ENCODE assay signal across 8 cellular contexts in genomic region chr1:6348511-6349191, GRCh38. TPM values are rescaled to one million over a fixed set of nuclear protein-coding genes. Genes with fewer than 3 reads are reported as not detected.
DNase-seq lines count a peak whose midpoint lies in the region; ATAC-seq and TF ChIP-seq lines count a peak whose summit lies in the region.

No MANE protein-coding gene starts in this region.

- H3K27ac ChIP-seq in heart left ventricle (peak overlapping the region in 11 of 12 donors; percentile 7 to 79 (median 62)), upper lobe of left lung (peak overlapping the region; percentile 51 to 68 (median 61)), caudate nucleus (ENCODE audit: low read depth, low read length) (no peak overlapping the region)

- TF ChIP-seq CTCF in heart left ventricle (IDR thresholded peaks at IDR 0.05) (no peak), upper lobe of left lung (IDR thresholded peaks at IDR 0.05) (no peak)

- no peaks in the 10 kb centered on the region for H3K9me3 ChIP-seq in heart left ventricle
- no peaks in the 10 kb centered on the region for H3K9me3 ChIP-seq in upper lobe of left lung

- no peak for TF ChIP-seq EP300 in upper lobe of left lung (IDR thresholded peaks at IDR 0.05)

- no peaks in the 10 kb centered on the region for H3K27me3 ChIP-seq in heart left ventricle
- H3K27me3 ChIP-seq in upper lobe of left lung, result no peaks in the 10 kb centered on the region

- H3K4me1 ChIP-seq in heart left ventricle (peaks cover 0 to 49% (median 24%) of the 10 kb centered on the region in 12 donors), upper lobe of left lung (peaks cover 20 to 25% (median 21%) of the 10 kb centered on the region in 4 donors)

- peak overlapping the region; percentile 11 for H3K4me3 Mint-ChIP-seq in activated naive CD4-positive, alpha-beta T cell treated with anti-CD3 and anti-CD28 coated beads, Interleukin-2, amount 10 ng/mL, durations not matched to agents 7 days and 5 days

- no peaks in the 10 kb centered on the region for H3K9me3 Mint-ChIP-seq in activated naive CD4-positive, alpha-beta T cell treated with anti-CD3 and anti-CD28 coated beads, Interleukin-2, amount 10 ng/mL, durations not matched to agents 7 days and 5 days

- intact Hi-C loops in heart left ventricle (cut with DNase I) (loop anchor here in 9 of 10 donors (1.0 to 10.0 kb wide), 6 partner anchors 54 to 304 kb away; partner anchors contain the start of gene KCNAB2 (in 1 of the 9)), cardiac septum (cut with DNase I) (loop anchor here (5.0 to 10.0 kb wide), 2 partner anchors 54 to 294 kb away; no protein-coding TSS in a partner anchor), left colon (cut with DNase I, micrococcal nuclease) (loop anchor here in 1 of 2 donors (10.0 kb wide), 1 partner anchor 46 kb away; the partner anchor contains the start of gene ACOT7)

- ATAC-seq in heart left ventricle (peak in 3 of 4 donors; percentile 17 to 70 (median 32)), left colon (peak; percentile 35), upper lobe of left lung (ENCODE audit: low FRiP score in 2 of 2) (peak in 1 of 2 donors; percentile 3)

- 40 to 68% (median 64%) methylated on average over 9 to 13 of the region's 13 CpGs for WGBS in heart left ventricle, 4 donors
- WGBS in upper lobe of left lung, 2 donors, result 52 to 72% methylated on average over 7 to 12 of the region's 13 CpGs

- H3K4me1 Mint-ChIP-seq in activated naive CD4-positive, alpha-beta T cell treated with anti-CD3 and anti-CD28 coated beads, Interleukin-2, amount 10 ng/mL, durations not matched to agents 7 days and 5 days, result peaks cover 22% of the 10 kb centered on the region

- H3K27ac Mint-ChIP-seq in activated naive CD4-positive, alpha-beta T cell treated with anti-CD3 and anti-CD28 coated beads, Interleukin-2, amount 10 ng/mL, durations not matched to agents 7 days and 5 days, result peak overlapping the region; percentile 80

- H3K4me3 ChIP-seq in heart left ventricle, result peak overlapping the region in 1 of 12 donors; percentile 26
- H3K4me3 ChIP-seq in upper lobe of left lung, result peak overlapping the region in 1 of 4 donors; percentile 3

- CTCF ChIA-PET in activated naive CD4-positive, alpha-beta T cell treated with anti-CD3 and anti-CD28 coated beads, Interleukin-2, amount 10 ng/mL, durations not matched to agents 7 days and 5 days (lab: Charles Lee), result interaction anchor here (0.6 to 3.3 kb wide), 16 partner anchors 12 to 524 kb away, joined by 3 to 52 read pairs (median 6); no protein-coding TSS in a partner anchor

- peaks cover 2% of the 10 kb centered on the region for H3K36me3 Mint-ChIP-seq in activated naive CD4-positive, alpha-beta T cell treated with anti-CD3 and anti-CD28 coated beads, Interleukin-2, amount 10 ng/mL, durations not matched to agents 7 days and 5 days

- H3K36me3 ChIP-seq in heart left ventricle (no peaks in the 10 kb centered on the region), upper lobe of left lung (no peaks in the 10 kb centered on the region)

- DNase-seq in heart left ventricle (peak in 2 of 5 donors; percentile 60), cardiac septum (ENCODE audit: low spot score) (no peak), left colon (peak in 1 of 2 donors; percentile 42), upper lobe of left lung (peak in 1 of 2 donors; percentile 51), SKM-1 (lab: John Stamatoyannopoulos, UW; ENCODE audit: unreplicated experiment) (no peak), NCI-H1105 (lab: John Stamatoyannopoulos, UW) (no peak), caudate nucleus (lab: John Stamatoyannopoulos, UW) (no peak)
- DNase-seq in activated naive CD4-positive, alpha-beta T cell treated with anti-CD3 and anti-CD28 coated beads, Interleukin-2, amount 10 ng/mL, durations not matched to agents 7 days and 5 days, result peak; percentile 75

- TF ChIP-seq POLR2A in heart left ventricle (IDR thresholded peaks at IDR 0.05), result no peak
- no peak for TF ChIP-seq POLR2A in upper lobe of left lung (IDR thresholded peaks at IDR 0.05)

- H3K27me3 Mint-ChIP-seq in activated naive CD4-positive, alpha-beta T cell treated with anti-CD3 and anti-CD28 coated beads, Interleukin-2, amount 10 ng/mL, durations not matched to agents 7 days and 5 days, result no peaks in the 10 kb centered on the region

RNA-seq across cellular contexts. Expression of gene ACOT7, which starts 44.9 kb away (rescaled TPM):
- total RNA-seq in heart left ventricle (10 to 100 TPM in 7 of 9 donors, 1 to 10 TPM in 2; 5.7 to 34.0 (median 12.6) TPM), cardiac septum (13.8 TPM), left colon (10 to 100 TPM; 50.4 to 58.0 TPM), upper lobe of left lung (10 to 100 TPM in 5 of 6 donors, 1 to 10 TPM in 1; 8.2 to 33.4 (median 26.5) TPM)
- 10 to 100 TPM in 1 of 2 donors, 1 to 10 TPM in 1; 6.2 to 38.9 TPM for polyA plus RNA-seq in heart left ventricle
